8 cellular contexts compared by ENCODE assay signal in the genomic region with DNA sequence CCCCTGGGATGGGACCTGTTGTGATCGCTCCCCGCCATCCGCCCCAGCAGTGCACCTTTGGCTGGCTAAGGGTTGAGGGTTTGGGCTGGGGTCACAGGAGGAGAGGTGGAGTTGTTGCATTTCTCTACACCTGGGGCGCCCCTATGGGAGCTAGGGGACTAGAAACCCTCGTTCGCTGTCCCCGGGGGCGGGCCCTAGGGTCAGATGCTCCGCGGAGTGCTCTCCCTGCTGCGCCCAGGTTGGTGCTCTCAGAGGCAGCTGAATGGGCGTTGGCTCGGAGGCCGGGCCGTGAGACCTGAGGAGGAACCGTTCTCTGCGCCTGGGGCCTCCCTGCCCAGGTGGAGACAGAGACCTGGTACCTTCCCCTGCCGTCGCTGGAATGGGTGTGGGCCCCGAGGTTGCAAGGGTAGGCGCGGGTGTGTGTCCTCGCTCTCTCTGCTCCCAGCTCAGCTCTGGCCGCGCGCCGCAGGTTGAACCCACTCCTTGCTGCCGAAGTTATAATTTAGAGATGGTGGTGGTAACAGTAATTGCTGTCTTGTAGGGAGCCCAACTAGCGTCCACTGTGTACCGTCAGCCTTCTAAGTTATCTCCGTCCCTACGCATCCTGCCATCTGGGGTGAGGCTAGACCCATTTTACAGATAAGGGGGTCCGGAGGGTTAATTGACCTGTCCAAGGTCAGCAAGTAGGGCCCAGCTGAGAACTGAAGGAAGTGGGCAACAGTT. TPM values are rescaled to one million over a fixed set of nuclear protein-coding genes. Genes with fewer than 3 reads are reported as not detected.
DNase-seq lines count a peak whose midpoint lies in the region; ATAC-seq and TF ChIP-seq lines count a peak whose summit lies in the region.

No MANE protein-coding gene starts in this region.

- peak overlapping the region; percentile 17 for H3K27ac Mint-ChIP-seq in progenitor cell of endocrine pancreas

- peaks cover 2% of the 10 kb centered on the region for H3K36me3 Mint-ChIP-seq in activated T-cell treated with anti-CD3 and anti-CD28 coated beads, Interleukin-2, amount 50 U/mL, for 4 hours (ENCODE audit: insufficient read depth)
- H3K36me3 Mint-ChIP-seq in progenitor cell of endocrine pancreas (ENCODE audit: insufficient read depth): no peaks in the 10 kb centered on the region

- no peaks in the 10 kb centered on the region for H3K9me3 Mint-ChIP-seq in activated T-cell treated with anti-CD3 and anti-CD28 coated beads, Interleukin-2, amount 50 U/mL, for 4 hours
- H3K9me3 Mint-ChIP-seq in progenitor cell of endocrine pancreas (ENCODE audit: low read depth): no peaks in the 10 kb centered on the region

- H3K4me1 Mint-ChIP-seq in activated T-cell treated with anti-CD3 and anti-CD28 coated beads, Interleukin-2, amount 50 U/mL, for 4 hours (ENCODE audit: low read depth): peaks cover 33% of the 10 kb centered on the region
- H3K4me1 Mint-ChIP-seq in progenitor cell of endocrine pancreas (ENCODE audit: low read depth): peaks cover 25% of the 10 kb centered on the region

- peak overlapping the region; percentile 79 for H3K4me3 ChIP-seq in Jurkat, Clone E6-1 (ENCODE audit: low read length)
- peak overlapping the region; percentile 100 for H3K4me3 ChIP-seq in fibroblast of villous mesenchyme (ENCODE audit: low read depth, low read length)

- DNase-seq in DMS 273 (lab: John Stamatoyannopoulos, UW; ENCODE audit: unreplicated experiment) (peak; percentile 23), DMS 273 treated with DMSO at 0.1 percent for 48 hours (lab: John Stamatoyannopoulos, UW) (no peak), fibroblast of villous mesenchyme (ENCODE audit: low read depth) (no peak), progenitor cell of endocrine pancreas (ENCODE audit: low spot score, unreplicated experiment) (peak; percentile 26)
- no peak for DNase-seq in Jurkat, Clone E6-1 (ENCODE audit: low read depth, low spot score)
- DNase-seq in activated T-cell treated with anti-CD3 and anti-CD28 coated beads, Interleukin-2, amount 50 U/mL, for 4 hours: peak; percentile 25

- peak overlapping the region; percentile 89 for H3K4me3 Mint-ChIP-seq in activated T-cell treated with anti-CD3 and anti-CD28 coated beads, Interleukin-2, amount 50 U/mL, for 4 hours
- peak overlapping the region; percentile 92 for H3K4me3 Mint-ChIP-seq in progenitor cell of endocrine pancreas (ENCODE audit: low read depth)

- peak; percentile 24 to 25 for ATAC-seq in activated T-cell treated with anti-CD3 and anti-CD28 coated beads, Interleukin-2, amount 50 U/mL, for 4 hours
- ATAC-seq in GM18873 (IDR thresholded peaks at IDR 0.05; ENCODE audit: low FRiP score, unreplicated experiment) (no peak), GM19324 (IDR thresholded peaks at IDR 0.05; ENCODE audit: low FRiP score, unreplicated experiment) (no peak)

- H3K27me3 Mint-ChIP-seq in activated T-cell treated with anti-CD3 and anti-CD28 coated beads, Interleukin-2, amount 50 U/mL, for 4 hours (ENCODE audit: low read depth): no peaks in the 10 kb centered on the region
- H3K27me3 Mint-ChIP-seq in progenitor cell of endocrine pancreas: no peaks in the 10 kb centered on the region

- TF ChIP-seq CTCF in fibroblast of villous mesenchyme (IDR thresholded peaks at IDR 0.05; ENCODE audit: insufficient read depth, low read depth, low read length) (no peak), progenitor cell of endocrine pancreas (IDR thresholded peaks at IDR 0.05; ENCODE audit: unreplicated experiment) (no peak)

RNA-seq across cellular contexts. Expression of gene FLNB, which starts 1.0 kb away (rescaled TPM):
- 56.0 TPM for polyA plus RNA-seq in Jurkat, Clone E6-1 (2012; ENCODE audit: insufficient read depth, insufficient read length)
- total RNA-seq in activated T-cell treated with anti-CD3 and anti-CD28 coated beads, Interleukin-2, amount 50 U/mL, for 4 hours: 10 to 100 TPM; 16.4 to 23.4 (median 19.4) TPM
- total RNA-seq in fibroblast of villous mesenchyme (325 and 369 TPM in 2 replicates), progenitor cell of endocrine pancreas (103 and 112 TPM in 2 replicates)

Comparison
In these comparisons a context has a peak if more than half of its experiments do, and no peak if none do; other contexts are left out.
1. DNase-seq: peak in DMS 273 (single experiment), activated T-cell treated with anti-CD3 and anti-CD28 coated beads, Interleukin-2, amount 50 U/mL, for 4 hours (single experiment) and progenitor cell of endocrine pancreas (single experiment); none in DMS 273 treated with DMSO at 0.1 percent for 48 hours (single experiment), Jurkat, Clone E6-1 (single experiment) and fibroblast of villous mesenchyme (single experiment).
2. ATAC-seq: peak in activated T-cell treated with anti-CD3 and anti-CD28 coated beads, Interleukin-2, amount 50 U/mL, for 4 hours (2 of 2); none in GM18873 (single experiment) and GM19324 (single experiment).